Comparison of ENCODE assay signal across 8 cellular contexts in genomic region chr17:46590157-46591146, GRCh38. TPM values are rescaled to one million over a fixed set of nuclear protein-coding genes. Genes with fewer than 3 reads are reported as not detected.
A peak's percentile ranks its signal among the peaks of the same experiment; 100 is the strongest.
DNase-seq lines count a peak whose midpoint lies in the region; ATAC-seq and TF ChIP-seq lines count a peak whose summit lies in the region.
"Not testable (repeated sequence)": the region's sequence is repeated elsewhere in the genome, so short reads cannot be mapped to it uniquely, and the experiment has no call there.

Gene NSF, plus strand, starts transcription at chr17:46590669. Its CDS starts 107 bp downstream, at chr17:46590776.

- intact Hi-C loops in mucosa of descending colon (cut with DNase I, micrococcal nuclease); stomach (cut with DNase I; ENCODE audit: low total_unique reads): not testable (repeated sequence)

- H3K9me3 Mint-ChIP-seq in activated naive CD4-positive, alpha-beta T cell treated with anti-CD3 and anti-CD28 coated beads, Interleukin-2, amount 50 U/mL, for 72 hours = not testable (repeated sequence)

- DNase-seq in Caki2 (ENCODE audit: low read depth); MG63; activated naive CD4-positive, alpha-beta T cell treated with anti-CD3 and anti-CD28 coated beads, Interleukin-2, amount 50 U/mL, for 72 hours (ENCODE audit: low spot score in 2 of 2); foreskin keratinocyte; mucosa of descending colon; stomach: not testable (repeated sequence)

- in situ Hi-C loops in Caki2 (cut with HindIII; ENCODE audit: low pct_unique_long_range_greater_than_20kb, low sequenced_read_pairs) = not testable (repeated sequence)

- not testable (repeated sequence) for H3K27ac Mint-ChIP-seq in activated naive CD4-positive, alpha-beta T cell treated with anti-CD3 and anti-CD28 coated beads, Interleukin-2, amount 50 U/mL, for 72 hours

- H3K36me3 ChIP-seq in MG63; mucosa of descending colon (ENCODE audit: low read depth); stomach: not testable (repeated sequence)

- H3K27me3 ChIP-seq in MG63, foreskin keratinocyte, stomach: not testable (repeated sequence)

- H3K36me3 Mint-ChIP-seq in activated naive CD4-positive, alpha-beta T cell treated with anti-CD3 and anti-CD28 coated beads, Interleukin-2, amount 50 U/mL, for 72 hours = not testable (repeated sequence)

- not testable (repeated sequence) for TF ChIP-seq POLR2A in stomach (IDR thresholded peaks at IDR 0.05)

- H3K9me3 ChIP-seq in MG63, mucosa of descending colon, stomach: not testable (repeated sequence)

- peak; percentile 84 for ATAC-seq in GM21381 (IDR thresholded peaks at IDR 0.05; ENCODE audit: unreplicated experiment)
- ATAC-seq in HG02970 (IDR thresholded peaks at IDR 0.05; ENCODE audit: low FRiP score, unreplicated experiment) = peak; percentile 88
- ATAC-seq in activated naive CD4-positive, alpha-beta T cell treated with anti-CD3 and anti-CD28 coated beads, Interleukin-2, amount 50 U/mL, for 72 hours = peak; percentile 74 to 91
- peak; percentile 83 for ATAC-seq in foreskin keratinocyte
- ATAC-seq in mucosa of descending colon = peak; percentile 98

- TF ChIP-seq CTCF in foreskin keratinocyte (conservative IDR thresholded peaks at IDR 0.05); mucosa of descending colon (IDR thresholded peaks at IDR 0.05); stomach (IDR thresholded peaks at IDR 0.05): not testable (repeated sequence)

- WGBS in stomach, 5 donors = no CpG with 5 or more reads among the region's 95 CpGs

- H3K4me3 ChIP-seq in MG63, mucosa of descending colon, stomach: not testable (repeated sequence)

- H3K27ac ChIP-seq in foreskin keratinocyte, stomach: not testable (repeated sequence)

- not testable (repeated sequence) for TF ChIP-seq EP300 in stomach (IDR thresholded peaks at IDR 0.05)

- not testable (repeated sequence) for H3K4me1 ChIP-seq in foreskin keratinocyte; mucosa of descending colon (ENCODE audit: low read depth); stomach

RNA-seq across cellular contexts. Expression of gene NSF, which starts in this region (rescaled TPM):
- 14.9 and 15.3 TPM in 2 replicates for total RNA-seq in Caki2 (2014; rRNA removed; shearing (Covaris generic); ENCODE audit: low replicate concordance)
- total RNA-seq in MG63 (2014; rRNA removed; shearing (Covaris generic); ENCODE audit: low replicate concordance) = 22.0 and 65.1 TPM in 2 replicates
- total RNA-seq in activated naive CD4-positive, alpha-beta T cell treated with anti-CD3 and anti-CD28 coated beads, Interleukin-2, amount 50 U/mL, for 72 hours = 10 to 100 TPM; 24.1 to 94.1 TPM
- total RNA-seq in foreskin keratinocyte (19.4 and 21.2 TPM in 2 replicates), mucosa of descending colon (10 to 100 TPM; 68.5 to 95.4 (median 69.3) TPM), stomach (10 to 100 TPM in 4 of 5 donors, 1 to 10 TPM in 1; 7.0 to 75.2 (median 29.5) TPM)
- polyA plus RNA-seq in foreskin keratinocyte (7.2 and 8.1 TPM in 2 replicates), stomach (10 to 100 TPM in 2 of 3 donors, 1 to 10 TPM in 1; 7.6 to 18.0 (median 14.6) TPM)
